ENCODE assay signal across 8 cellular contexts in genomic region chr2:215436705-215437570, GRCh38. TPM values are rescaled to one million over a fixed set of nuclear protein-coding genes. Genes with fewer than 3 reads are reported as not detected.
DNase-seq lines count a peak whose midpoint lies in the region; TF ChIP-seq lines count a peak whose summit lies in the region.

No MANE protein-coding gene starts in this region.

- no peak for DNase-seq in activated naive CD4-positive, alpha-beta T cell treated with anti-CD3 and anti-CD28 coated beads, Interleukin-2, amount 10 ng/mL, durations not matched to agents 7 days and 5 days
- DNase-seq in activated naive CD4-positive, alpha-beta T cell (lab: John Stamatoyannopoulos, UW), result no peak
- DNase-seq in dorsolateral prefrontal cortex (peak in 1 of 10 donors; percentile 40), COLO829 (ENCODE audit: low spot score) (no peak), T-helper 9 cell (no peak), NCI-H2029 treated with DMSO at 0.1 percent for 48 hours (lab: John Stamatoyannopoulos, UW) (no peak)

- no peak overlapping the region for H3K9ac ChIP-seq in OCI-LY1 (ENCODE audit: low read length)
- H3K9ac ChIP-seq in mucosa of stomach (ENCODE audit: low read length), result peak overlapping the region; percentile 62

- intact Hi-C loops in dorsolateral prefrontal cortex (cut with DNase I), result loop anchor here in 1 of 2 donors (5.0 kb wide), 1 partner anchor 125 kb away; the partner anchor contains the start of gene ATIC

- peaks cover 67% of the 10 kb centered on the region for H3K27me3 Mint-ChIP-seq in activated naive CD4-positive, alpha-beta T cell treated with anti-CD3 and anti-CD28 coated beads, Interleukin-2, amount 10 ng/mL, durations not matched to agents 7 days and 5 days

- H3K79me2 ChIP-seq in OCI-LY1 (ENCODE audit: insufficient read depth, low read length), result no peaks in the 10 kb centered on the region

- peak overlapping the region; percentile 84; the same call in 1 of the 2 replicates for H2AFZ ChIP-seq in OCI-LY1 (ENCODE audit: low read length)

- H3K4me1 ChIP-seq in OCI-LY1 (ENCODE audit: insufficient read depth, low read length, severe bottlenecking) (peaks cover 16% of the 10 kb centered on the region), mucosa of stomach (ENCODE audit: control insufficient read depth, insufficient read depth, low read length) (peaks cover 17% of the 10 kb centered on the region)

- H3K9me3 Mint-ChIP-seq in activated naive CD4-positive, alpha-beta T cell treated with anti-CD3 and anti-CD28 coated beads, Interleukin-2, amount 10 ng/mL, durations not matched to agents 7 days and 5 days, result no peaks in the 10 kb centered on the region

- H3K27me3 ChIP-seq in OCI-LY1 (ENCODE audit: insufficient read depth, low read length), result peaks cover 3% of the 10 kb centered on the region; the same call in 1 of the 2 replicates
- peaks cover 0 to 35% (median 4%) of the 10 kb centered on the region in 45 donors for H3K27me3 ChIP-seq in dorsolateral prefrontal cortex
- peaks cover 33% of the 10 kb centered on the region for H3K27me3 ChIP-seq in mucosa of stomach (ENCODE audit: control insufficient read depth, insufficient read depth, low read length)

- peaks cover 14% of the 10 kb centered on the region for H3K4me1 Mint-ChIP-seq in activated naive CD4-positive, alpha-beta T cell treated with anti-CD3 and anti-CD28 coated beads, Interleukin-2, amount 10 ng/mL, durations not matched to agents 7 days and 5 days

- no peaks in the 10 kb centered on the region for H3K36me3 Mint-ChIP-seq in activated naive CD4-positive, alpha-beta T cell treated with anti-CD3 and anti-CD28 coated beads, Interleukin-2, amount 10 ng/mL, durations not matched to agents 7 days and 5 days

- H3K27ac Mint-ChIP-seq in activated naive CD4-positive, alpha-beta T cell treated with anti-CD3 and anti-CD28 coated beads, Interleukin-2, amount 10 ng/mL, durations not matched to agents 7 days and 5 days, result no peak overlapping the region

- H3K4me3 ChIP-seq in OCI-LY1 (ENCODE audit: low read depth, low read length, poor library complexity, severe bottlenecking) (peak overlapping the region; percentile 58), dorsolateral prefrontal cortex (peak overlapping the region; percentile 42 to 80 (median 67)), mucosa of stomach (ENCODE audit: low read length) (peak overlapping the region; percentile 28)

- no peaks in the 10 kb centered on the region for H3F3A ChIP-seq in OCI-LY1 (ENCODE audit: insufficient read depth, low read length)

- H3K4me3 Mint-ChIP-seq in activated naive CD4-positive, alpha-beta T cell treated with anti-CD3 and anti-CD28 coated beads, Interleukin-2, amount 10 ng/mL, durations not matched to agents 7 days and 5 days, result peak overlapping the region; percentile 75

- H4K20me1 ChIP-seq in OCI-LY1 (ENCODE audit: insufficient read depth, low read length), result no peaks in the 10 kb centered on the region

- H3K9me3 ChIP-seq in OCI-LY1 (ENCODE audit: low read length), result no peaks in the 10 kb centered on the region
- H3K9me3 ChIP-seq in mucosa of stomach (ENCODE audit: control insufficient read depth, low read length), result no peaks in the 10 kb centered on the region

- TF ChIP-seq CTCF in OCI-LY1 (IDR thresholded peaks at IDR 0.05; ENCODE audit: low read length) (no peak), dorsolateral prefrontal cortex (IDR thresholded peaks at IDR 0.05 in 54 of 56, conservative IDR thresholded peaks at IDR 0.05 in 2 of 56; ENCODE audit: low read depth in 1 of 56, partially characterized antibody in 56 of 56) (no peak)

- peak overlapping the region; percentile 81 for H3K4me2 ChIP-seq in OCI-LY1 (ENCODE audit: low read length)

- CTCF ChIA-PET in activated naive CD4-positive, alpha-beta T cell treated with anti-CD3 and anti-CD28 coated beads, Interleukin-2, amount 10 ng/mL, durations not matched to agents 7 days and 5 days (lab: Charles Lee), result interaction anchor here (1.0 kb wide), 1 partner anchor 16 kb away, joined by 3 read pairs; no protein-coding TSS in a partner anchor

- H3K27ac ChIP-seq in OCI-LY1 (ENCODE audit: low read depth, low read length, poor library complexity, severe bottlenecking) (no peak overlapping the region), dorsolateral prefrontal cortex (peak overlapping the region in 56 of 59 donors; percentile 0 to 91 (median 73))

- no peaks in the 10 kb centered on the region for H3K9me2 ChIP-seq in OCI-LY1 (ENCODE audit: low read depth, low read length)

- no peaks in the 10 kb centered on the region for H3K36me3 ChIP-seq in OCI-LY1 (ENCODE audit: insufficient read depth, low read length)
- H3K36me3 ChIP-seq in mucosa of stomach (ENCODE audit: control insufficient read depth, insufficient read depth, low read length), result no peaks in the 10 kb centered on the region

RNA-seq across cellular contexts. Expression of gene FN1, which starts 1.1 kb away (rescaled TPM):
- total RNA-seq in dorsolateral prefrontal cortex, result 100 to 1,000 TPM in 27 of 120 experiments, 10 to 100 TPM in 93; 33.6 to 261 (median 71.4) TPM
